In genomic region chr4:74098628-74098995, GRCh38 we compare ENCODE assay signal across 1 cellular context.
TF ChIP-seq lines count a peak whose summit lies in the region.

No MANE protein-coding gene starts in this region.

TF ChIP-seq in HepG2, 621 proteins besides CTCF, POLR2A, EP300 and RAD21:
- TF ChIP-seq TCF7L2 (IDR thresholded peaks at IDR 0.05; ENCODE audit: low read depth, low read length) = no peak
- no peak for TF ChIP-seq CREB1 (IDR thresholded peaks at IDR 0.05)
- TF ChIP-seq CREB1 (CRISPR knock-in tag; IDR thresholded peaks at IDR 0.05) = no peak
- no peak for TF ChIP-seq SMARCE1 (IDR thresholded peaks at IDR 0.05; ENCODE audit: borderline replicate concordance)
- TF ChIP-seq REL (CRISPR knock-in tag; conservative IDR thresholded peaks at IDR 0.05) = no peak
- no peak for TF ChIP-seq HNF4A (CRISPR knock-in tag; IDR thresholded peaks at IDR 0.05)
- no peak for TF ChIP-seq NFKBIZ (CRISPR knock-in tag; IDR thresholded peaks at IDR 0.05)
- no peak for TF ChIP-seq RXRB (CRISPR knock-in tag; IDR thresholded peaks at IDR 0.05; ENCODE audit: borderline replicate concordance)
- TF ChIP-seq ZNF12 (CRISPR knock-in tag; IDR thresholded peaks at IDR 0.05) = no peak
- no peak for TF ChIP-seq BCL6 (CRISPR knock-in tag; IDR thresholded peaks at IDR 0.05)
- TF ChIP-seq HDAC2 (CRISPR knock-in tag; IDR thresholded peaks at IDR 0.05) = no peak
- TF ChIP-seq ZBTB3 (CRISPR knock-in tag; IDR thresholded peaks at IDR 0.05; ENCODE audit: borderline replicate concordance, low read depth) = no peak
- no peak for TF ChIP-seq HINFP (CRISPR knock-in tag; IDR thresholded peaks at IDR 0.05; ENCODE audit: low read depth)
- TF ChIP-seq ZNF704 (CRISPR knock-in tag; IDR thresholded peaks at IDR 0.05; ENCODE audit: borderline replicate concordance) = no peak
- TF ChIP-seq ZFP37 (CRISPR knock-in tag; IDR thresholded peaks at IDR 0.05; ENCODE audit: borderline replicate concordance) = no peak
- no peak for TF ChIP-seq FOXC1 (CRISPR knock-in tag; IDR thresholded peaks at IDR 0.05; ENCODE audit: borderline replicate concordance)
- no peak for TF ChIP-seq HHEX (CRISPR knock-in tag; IDR thresholded peaks at IDR 0.05)
